1 cellular context compared by ENCODE assay signal in the genomic region with DNA sequence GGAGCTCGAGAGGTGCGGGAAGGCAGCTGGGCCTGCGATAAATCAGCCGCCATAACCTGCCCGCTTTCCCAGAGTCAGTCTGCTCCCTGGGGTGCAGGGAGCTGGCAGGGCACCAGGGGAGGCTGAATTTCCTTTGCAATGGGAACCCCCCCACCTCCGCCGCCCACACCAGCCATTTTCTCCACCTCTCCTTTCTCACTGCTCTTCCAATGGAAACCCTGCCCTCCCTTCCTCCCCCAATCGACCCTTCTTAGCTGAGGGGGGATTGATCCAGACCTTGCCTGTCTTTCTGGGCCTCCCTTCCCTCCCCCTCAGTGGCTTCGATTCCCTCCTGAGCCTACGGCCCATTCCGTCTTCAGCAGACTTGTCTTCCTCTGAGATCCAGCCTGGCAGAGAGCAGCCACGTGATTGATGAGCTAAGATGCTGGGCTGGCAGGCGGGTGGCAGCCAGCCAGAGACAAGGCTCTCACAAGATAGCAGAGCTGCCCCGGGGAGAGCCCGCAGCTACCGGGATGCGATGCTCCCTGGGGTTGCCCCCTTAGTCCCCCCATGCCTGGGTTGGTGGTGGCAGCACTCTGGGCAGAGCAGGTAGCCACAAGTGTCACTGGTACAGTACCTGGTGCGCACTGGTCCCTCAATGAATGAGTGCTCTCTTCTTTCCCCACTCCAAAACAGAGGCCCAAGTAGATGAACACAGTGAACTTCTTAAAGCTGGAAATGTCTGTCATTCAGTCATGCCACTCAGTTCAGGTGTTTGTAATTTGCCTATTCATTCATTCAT.
TF ChIP-seq lines count a peak whose summit lies in the region.

No MANE protein-coding gene starts in this region.

TF ChIP-seq in H1, 55 proteins besides CTCF, POLR2A, EP300 and RAD21 (continued from another document):
- TF ChIP-seq CTBP2 (IDR thresholded peaks at IDR 0.05; ENCODE audit: borderline replicate concordance, insufficient read depth, insufficient read length, low read length) = no peak
